In genomic region chr19:38869160-38869835, GRCh38 we compare ENCODE assay signal across 8 cellular contexts. TPM values are rescaled to one million over a fixed set of nuclear protein-coding genes. Genes with fewer than 3 reads are reported as not detected.
A peak's percentile ranks its signal among the peaks of the same experiment; 100 is the strongest.
DNase-seq lines count a peak whose midpoint lies in the region; ATAC-seq and TF ChIP-seq lines count a peak whose summit lies in the region.

No MANE protein-coding gene starts in this region.

- DNase-seq in SK-N-SH (peak; percentile 47), NCI-H1930 (lab: John Stamatoyannopoulos, UW) (no peak), NOMO-1 treated with DMSO at 0.1 percent for 48 hours (lab: John Stamatoyannopoulos, UW; ENCODE audit: unreplicated experiment) (no peak), NCI-H2107 (lab: John Stamatoyannopoulos, UW) (no peak)
- peak; percentile 28 for DNase-seq in stimulated activated CD8-positive, alpha-beta memory T cell treated with anti-CD3 and anti-CD28 coated beads, Interleukin-4, amount 100 ng/mL, for 24 hours (ENCODE audit: low read depth)

- peaks cover 7% of the 10 kb centered on the region for H3K36me3 Mint-ChIP-seq in activated naive CD8-positive, alpha-beta T cell

- TF ChIP-seq EP300 in SK-N-SH (IDR thresholded peaks at IDR 0.05; ENCODE audit: borderline replicate concordance in 1 of 2, low read depth in 1 of 2, low read length in 1 of 2): no peak

- H3K27ac ChIP-seq in SK-N-SH (ENCODE audit: low read depth in 2 of 2, low read length in 1 of 2) (no peak overlapping the region), iPS-18a (ENCODE audit: low read length) (no peak overlapping the region)

- H3K27ac Mint-ChIP-seq in activated naive CD8-positive, alpha-beta T cell: peak overlapping the region; percentile 92

- CTCF ChIA-PET in SK-N-SH (lab: Yijun Ruan, JAX): interaction anchor here (0.8 to 6.3 kb wide), 11 partner anchors 8 to 466 kb away, joined by 3 to 36 read pairs (median 4); partner anchors contain the start of genes ECH1, FAM98C, MRPS12 and SARS2

- no peaks in the 10 kb centered on the region for H3K27me3 Mint-ChIP-seq in activated naive CD8-positive, alpha-beta T cell

- H3F3A ChIP-seq in SK-N-SH (replicated peaks; ENCODE audit: insufficient read depth): no peaks in the 10 kb centered on the region

- H3K9me3 Mint-ChIP-seq in activated naive CD8-positive, alpha-beta T cell (ENCODE audit: low read depth): no peaks in the 10 kb centered on the region

- no peaks in the 10 kb centered on the region for H3K9me2 ChIP-seq in SK-N-SH

- TF ChIP-seq CTCF in SK-N-SH (IDR thresholded peaks at IDR 0.05): no peak

- H3K4me2 ChIP-seq in SK-N-SH: peak overlapping the region; percentile 67

- peak overlapping the region; percentile 83; the same call in 1 of the 2 replicates for H2AFZ ChIP-seq in SK-N-SH (ENCODE audit: low read depth)

- peaks cover 0 to 15% of the 10 kb centered on the region in 2 experiments; a peak in 1 of 4 replicates for H3K4me1 ChIP-seq in SK-N-SH (ENCODE audit: control insufficient read depth in 1 of 2, insufficient read depth in 2 of 2, low read depth in 1 of 2, low read length in 1 of 2)
- peaks cover 7% of the 10 kb centered on the region for H3K4me1 ChIP-seq in iPS-18a (ENCODE audit: control insufficient read depth, low read depth, low read length)

- no peak for TF ChIP-seq RAD21 in SK-N-SH (IDR thresholded peaks at IDR 0.05; ENCODE audit: low read length)

- peak overlapping the region; percentile 31 to 35; a peak in 3 of 4 replicates for H3K4me3 ChIP-seq in SK-N-SH (ENCODE audit: low read depth in 2 of 2, low read length in 1 of 2)
- peak overlapping the region; percentile 49 for H3K4me3 ChIP-seq in iPS-18a (ENCODE audit: low read length)

- H3K9ac ChIP-seq in SK-N-SH (no peak overlapping the region), iPS-18a (ENCODE audit: low read length) (peak overlapping the region; percentile 36)

- peak overlapping the region; percentile 92 for H3K4me3 Mint-ChIP-seq in activated naive CD8-positive, alpha-beta T cell

- H3K27me3 ChIP-seq in SK-N-SH (ENCODE audit: insufficient read depth) (no peaks in the 10 kb centered on the region), iPS-18a (ENCODE audit: control insufficient read depth, insufficient read depth, low read length) (peaks cover 12% of the 10 kb centered on the region)

- H3K4me1 Mint-ChIP-seq in activated naive CD8-positive, alpha-beta T cell (ENCODE audit: low read depth): peaks cover 57% of the 10 kb centered on the region

- no peaks in the 10 kb centered on the region for H4K20me1 ChIP-seq in SK-N-SH (ENCODE audit: insufficient read depth)

- 31% methylated on average over 16 of the region's 34 CpGs for WGBS in SK-N-SH (ENCODE audit: low lambda C conversion rate)

- H3K36me3 ChIP-seq in SK-N-SH (replicated peaks in 1 of 2; ENCODE audit: control insufficient read depth in 1 of 2, insufficient read depth in 2 of 2, low read length in 1 of 2) (no peaks in the 10 kb centered on the region), iPS-18a (ENCODE audit: control insufficient read depth, low read depth, low read length) (no peaks in the 10 kb centered on the region)

- POLR2A ChIA-PET in SK-N-SH (lab: Yijun Ruan, JAX): interaction anchor here (1.0 kb wide), 2 partner anchors 20 to 37 kb away, joined by 3 to 4 read pairs; no protein-coding TSS in a partner anchor

- H3K79me2 ChIP-seq in SK-N-SH (ENCODE audit: insufficient read depth): no peaks in the 10 kb centered on the region

- no peak; the same call in 1 of the 3 replicates for ATAC-seq in SK-N-SH treated with all-trans-retinoic acid at 6 μM for 48 hours

- H3K9me3 ChIP-seq in SK-N-SH: no peaks in the 10 kb centered on the region
- no peaks in the 10 kb centered on the region for H3K9me3 ChIP-seq in iPS-18a (ENCODE audit: control insufficient read depth, low read depth, low read length)

TF ChIP-seq in SK-N-SH, 30 proteins besides CTCF, POLR2A, EP300 and RAD21:
- TF ChIP-seq TAF1 (IDR thresholded peaks at IDR 0.05; ENCODE audit: borderline replicate concordance, low read depth, low read length) (no peak), MAX (IDR thresholded peaks at IDR 0.05; ENCODE audit: low read depth) (no peak), SIN3A (IDR thresholded peaks at IDR 0.05; ENCODE audit: borderline replicate concordance, low read depth, low read length) (no peak)

TF ChIP-seq in SK-N-SH treated with all-trans-retinoic acid at 6 μM for 48 hours, 23 proteins besides CTCF, POLR2A, EP300 and RAD21:
- TF ChIP-seq TSHZ2 (CRISPR knock-in tag; IDR thresholded peaks at IDR 0.05) (no peak), OSR1 (CRISPR knock-in tag; IDR thresholded peaks at IDR 0.05) (no peak), ISL1 (CRISPR knock-in tag; IDR thresholded peaks at IDR 0.05) (no peak), ZNF8 (CRISPR knock-in tag; IDR thresholded peaks at IDR 0.05) (no peak), ZC3H10 (CRISPR knock-in tag; IDR thresholded peaks at IDR 0.05) (no peak), SNAI2 (CRISPR knock-in tag; IDR thresholded peaks at IDR 0.05) (no peak), ESRRG (CRISPR knock-in tag; IDR thresholded peaks at IDR 0.05) (no peak), ZNF565 (CRISPR knock-in tag; conservative IDR thresholded peaks at IDR 0.05; ENCODE audit: low read depth) (no peak)

RNA-seq across cellular contexts. Expression of gene RINL, which starts 8.8 kb away (rescaled TPM):
- 3.8 and 4.0 TPM in 2 replicates for polyA plus RNA-seq in SK-N-SH (2012; rRNA removed)
- polyA plus RNA-seq in SK-N-SH (2012; cell fraction: cytosol; rRNA removed): 2.4 and 3.4 TPM in 2 replicates
- polyA plus RNA-seq in SK-N-SH (2012; cell fraction: nucleus; rRNA removed): 3.9 and 4.6 TPM in 2 replicates

RNA-seq across cellular contexts. Expression of gene HNRNPL, which starts 19.5 kb away (rescaled TPM):
- 249 and 280 TPM in 2 replicates for polyA plus RNA-seq in SK-N-SH (2012; rRNA removed)
- polyA plus RNA-seq in SK-N-SH (2012; cell fraction: cytosol; rRNA removed): 177 and 211 TPM in 2 replicates
- 330 and 355 TPM in 2 replicates for polyA plus RNA-seq in SK-N-SH (2012; cell fraction: nucleus; rRNA removed)

RNA-seq across cellular contexts. Expression of gene SIRT2, which starts 30.1 kb away (rescaled TPM):
- 37.9 and 39.3 TPM in 2 replicates for polyA plus RNA-seq in SK-N-SH (2012; rRNA removed)
- 17.9 and 27.7 TPM in 2 replicates for polyA plus RNA-seq in SK-N-SH (2012; cell fraction: cytosol; rRNA removed)
- 86.3 and 93.6 TPM in 2 replicates for polyA plus RNA-seq in SK-N-SH (2012; cell fraction: nucleus; rRNA removed)

RNA-seq across cellular contexts. Expression of gene NFKBIB, which starts 30.5 kb away (rescaled TPM):
- polyA plus RNA-seq in SK-N-SH (2012; rRNA removed): 29.6 and 31.8 TPM in 2 replicates
- polyA plus RNA-seq in SK-N-SH (2012; cell fraction: cytosol; rRNA removed): 17.5 and 22.5 TPM in 2 replicates
- 18.6 and 29.5 TPM in 2 replicates for polyA plus RNA-seq in SK-N-SH (2012; cell fraction: nucleus; rRNA removed)

RNA-seq across cellular contexts. Expression of gene ECH1, which starts 37.7 kb away (rescaled TPM):
- 169 and 211 TPM in 2 replicates for polyA plus RNA-seq in SK-N-SH (2012; rRNA removed)
- polyA plus RNA-seq in SK-N-SH (2012; cell fraction: cytosol; rRNA removed): 138 and 164 TPM in 2 replicates
- 133 and 154 TPM in 2 replicates for polyA plus RNA-seq in SK-N-SH (2012; cell fraction: nucleus; rRNA removed)

Comparison
In these comparisons a context has a peak if more than half of its experiments do, and no peak if none do; other contexts are left out.
1. DNase-seq: peak in SK-N-SH (single experiment) and stimulated activated CD8-positive, alpha-beta memory T cell treated with anti-CD3 and anti-CD28 coated beads, Interleukin-4, amount 100 ng/mL, for 24 hours (single experiment); none in NCI-H1930 (0 of 2), NOMO-1 treated with DMSO at 0.1 percent for 48 hours (single experiment) and NCI-H2107 (single experiment).